Comparison of ENCODE assay signal across 16 cellular contexts in genomic region chr6:92114091-92114490, GRCh38.
"Had no signal": no experiment of that assay in that cellular context is flagged by ENCODE, and none has a peak within 500 bp of the region (broad histone marks: within the 10 kb centered on the region; RNA-seq: fewer than 3 reads in every experiment).

No MANE protein-coding gene starts in this region.

- H3K27ac ChIP-seq: esophagus muscularis mucosa, hepatocyte, neural progenitor cell, pancreas, sigmoid colon, spleen, upper lobe of left lung had no signal

- H3K79me2 ChIP-seq: hepatocyte had no signal

- H3K4me2 ChIP-seq: hepatocyte, neural progenitor cell had no signal

- H3K36me3 ChIP-seq: esophagus muscularis mucosa, neural progenitor cell, pancreas, sigmoid colon, spleen, upper lobe of left lung had no signal

- H3K4me1 ChIP-seq: esophagus muscularis mucosa, neural progenitor cell, pancreas, sigmoid colon, spleen, upper lobe of left lung had no signal

- H3K27me3 ChIP-seq: esophagus muscularis mucosa, hepatocyte, neural progenitor cell, pancreas, sigmoid colon, spleen, upper lobe of left lung had no signal

- ATAC-seq: left lobe of liver; stimulated activated naive CD8-positive, alpha-beta T cell treated with anti-CD3 and anti-CD28 coated beads, Interleukin-15, amount 100 ng/mL, for 72 hours; WTC11 had no signal

- H3K4me3 ChIP-seq: esophagus muscularis mucosa, hepatocyte, neural progenitor cell, pancreas, sigmoid colon, spleen, upper lobe of left lung had no signal

- H2AFZ ChIP-seq: hepatocyte had no signal

- H3K9me3 ChIP-seq: esophagus muscularis mucosa, pancreas, upper lobe of left lung had no signal

- DNase-seq: activated CD4-positive, alpha-beta memory T cell treated with anti-CD3 and anti-CD28 coated beads, Interleukin-2, amount 10 ng/mL, durations not matched to agents 7 days and 5 days; activated CD4-positive, alpha-beta T cell treated with anti-CD3 and anti-CD28 coated beads for 4 hours; activated naive CD4-positive, alpha-beta T cell treated with anti-CD3 and anti-CD28 coated beads, Interleukin-2, amount 10 ng/mL, durations not matched to agents 7 days and 5 days; activated T-cell treated with anti-CD3 and anti-CD28 coated beads, Interleukin-2, amount 50 U/mL, for 24 hours; islet precursor cell; mammary epithelial cell; pancreas; spleen; stimulated activated naive CD8-positive, alpha-beta T cell treated with anti-CD3 and anti-CD28 coated beads, Interleukin-15, amount 100 ng/mL, for 72 hours; upper lobe of left lung had no signal
